8 cellular contexts compared by ENCODE assay signal in the genomic region with DNA sequence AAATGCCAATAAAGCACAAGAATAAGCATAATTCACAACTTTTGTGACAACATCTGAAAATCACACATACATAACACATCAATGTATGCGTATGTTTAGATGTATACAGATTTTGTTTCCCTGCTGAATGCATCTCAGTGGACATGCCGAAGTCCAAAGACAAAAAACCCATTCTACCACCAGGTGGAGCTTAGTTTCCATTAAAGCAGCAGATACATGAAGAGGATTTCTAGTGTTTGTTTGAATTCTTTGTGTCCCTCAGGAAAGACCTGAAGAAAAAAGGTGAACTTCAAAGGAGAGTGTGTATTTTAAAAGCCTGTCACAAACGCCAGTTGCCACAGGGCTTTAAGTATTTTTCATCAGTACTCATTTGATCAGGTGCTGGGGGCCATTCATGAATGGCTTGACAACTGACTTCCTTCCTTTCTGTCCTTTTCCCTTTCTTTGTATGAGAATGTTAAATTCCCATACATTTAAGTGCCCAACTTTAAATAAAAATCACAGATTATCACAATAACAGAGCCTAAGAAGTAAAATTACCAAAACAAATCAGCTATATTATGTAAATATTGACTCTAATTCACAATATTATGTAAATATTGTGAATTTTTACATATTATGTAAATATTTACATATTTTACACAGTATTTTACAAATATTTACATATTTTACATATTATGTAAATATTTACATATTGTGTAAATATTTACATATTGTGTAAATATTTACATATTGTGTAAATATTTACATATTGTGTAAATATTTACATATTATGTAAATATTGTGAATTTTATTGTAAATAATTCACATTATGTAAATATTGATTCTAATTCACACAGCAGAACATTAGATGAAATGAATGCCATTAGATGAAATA.
DNase-seq lines count a peak whose midpoint lies in the region; TF ChIP-seq lines count a peak whose summit lies in the region.

No MANE protein-coding gene starts in this region.

- H3K4me3 Mint-ChIP-seq in nephron: no peak overlapping the region

- no peaks in the 10 kb centered on the region for H3K36me3 ChIP-seq in HEK293 (ENCODE audit: control insufficient read depth in 2 of 2, insufficient read depth in 1 of 2, low read length in 2 of 2)

- H3K9me3 ChIP-seq in HEK293 (ENCODE audit: control insufficient read depth, insufficient read depth, low read depth, low read length): no peaks in the 10 kb centered on the region

- TF ChIP-seq CTCF in HEK293 (tag by site-specific recombination; IDR thresholded peaks at IDR 0.05) (peak; percentile 25; the same call in 1 of the 2 replicates), RWPE1 (conservative IDR thresholded peaks at IDR 0.05; ENCODE audit: low read depth) (peak; percentile 82), epithelial cell of proximal tubule (conservative IDR thresholded peaks at IDR 0.05; ENCODE audit: low read depth, low read length) (peak; percentile 85), nephron (IDR thresholded peaks at IDR 0.05; ENCODE audit: unreplicated experiment in 3 of 3) (peak; percentile 80 to 85 (median 82))

- H3K27me3 Mint-ChIP-seq in nephron (ENCODE audit: low read depth): no peaks in the 10 kb centered on the region

- no peaks in the 10 kb centered on the region for H3K36me3 Mint-ChIP-seq in nephron (ENCODE audit: low read depth)

- no peaks in the 10 kb centered on the region for H3K4me1 Mint-ChIP-seq in nephron

- POLR2A ChIA-PET in HEK293 (lab: Yijun Ruan, JAX): interaction anchor here (1.0 kb wide), 1 partner anchor 342 kb away, joined by 3 read pairs; no protein-coding TSS in a partner anchor
- POLR2A ChIA-PET in RWPE1 (lab: Yijun Ruan, JAX; ENCODE audit: low non-redundant PET): no interaction called here

- no peaks in the 10 kb centered on the region for H3K4me1 ChIP-seq in HEK293 (ENCODE audit: control insufficient read depth, insufficient read depth, low read length)

- peaks cover 7% of the 10 kb centered on the region for H3K9me3 Mint-ChIP-seq in nephron

- no peak overlapping the region for H3K27ac Mint-ChIP-seq in nephron

- CTCF ChIA-PET in HEK293 (lab: Yijun Ruan, JAX) (interaction anchor here (0.6 to 4.5 kb wide), 13 partner anchors 10 to 840 kb away, joined by 3 to 50 read pairs (median 3); no protein-coding TSS in a partner anchor), RWPE1 (lab: Yijun Ruan, JAX) (interaction anchor here (0.6 to 1.7 kb wide), 6 partner anchors 17 to 542 kb away, joined by 3 to 15 read pairs (median 4); no protein-coding TSS in a partner anchor)

- no peak overlapping the region for H3K27ac ChIP-seq in HEK293 (ENCODE audit: extremely low read depth, low read depth, low read length)
- H3K27ac ChIP-seq in RWPE1: no peak overlapping the region

- peak; percentile 10 for DNase-seq in stimulated activated CD4-positive, alpha-beta T cell treated with anti-CD3 and anti-CD28 coated beads, Interleukin-15, amount 100 ng/mL, for 24 hours
- no peak for DNase-seq in stimulated activated CD4-positive, alpha-beta T cell treated with anti-CD3 and anti-CD28 coated beads, Interleukin-2, amount 100 ng/mL, for 24 hours
- DNase-seq in MV-4-11 (lab: John Stamatoyannopoulos, UW): peak; percentile 15
- DNase-seq in RWPE1 (ENCODE audit: low spot score): peak; percentile 38
- peak; percentile 25 for DNase-seq in epithelial cell of proximal tubule (ENCODE audit: low read depth)
- DNase-seq in NK-92 treated with Interleukin-12 subunit alpha and Interleukin-12 subunit beta, amount 100 ng/mL, for 24 hours (lab: John Stamatoyannopoulos, UW): no peak

- no peak overlapping the region for H3K4me3 ChIP-seq in HEK293 (ENCODE audit: low read depth, low read length)
- H3K4me3 ChIP-seq in epithelial cell of proximal tubule (ENCODE audit: low read depth, low read length): no peak overlapping the region

TF ChIP-seq in HEK293, 187 proteins besides CTCF, POLR2A, EP300 and RAD21:
- TF ChIP-seq ZNF654 (tag by site-specific recombination; IDR thresholded peaks at IDR 0.05; ENCODE audit: low read depth) (peak; percentile 72), SCRT1 (tag by site-specific recombination; IDR thresholded peaks at IDR 0.05; ENCODE audit: borderline replicate concordance) (no peak), MZF1 (tag by site-specific recombination; IDR thresholded peaks at IDR 0.05; ENCODE audit: borderline replicate concordance) (no peak), ZNF707 (tag by site-specific recombination; IDR thresholded peaks at IDR 0.05) (no peak), ZNF146 (tag by site-specific recombination; IDR thresholded peaks at IDR 0.05) (no peak)

Comparison
In these comparisons a context has a peak if more than half of its experiments do, and no peak if none do; other contexts are left out.
1. DNase-seq: peak in stimulated activated CD4-positive, alpha-beta T cell treated with anti-CD3 and anti-CD28 coated beads, Interleukin-15, amount 100 ng/mL, for 24 hours (single experiment), MV-4-11 (single experiment), RWPE1 (single experiment) and epithelial cell of proximal tubule (single experiment); none in stimulated activated CD4-positive, alpha-beta T cell treated with anti-CD3 and anti-CD28 coated beads, Interleukin-2, amount 100 ng/mL, for 24 hours (0 of 2) and NK-92 treated with Interleukin-12 subunit alpha and Interleukin-12 subunit beta, amount 100 ng/mL, for 24 hours (single experiment).
2. CTCF ChIP-seq: peak in every context shown above with its lines; median percentile 85 in epithelial cell of proximal tubule; 82 in RWPE1; 82 in nephron; 25 in HEK293.